23 cellular contexts compared by ENCODE assay signal in the genomic region with DNA sequence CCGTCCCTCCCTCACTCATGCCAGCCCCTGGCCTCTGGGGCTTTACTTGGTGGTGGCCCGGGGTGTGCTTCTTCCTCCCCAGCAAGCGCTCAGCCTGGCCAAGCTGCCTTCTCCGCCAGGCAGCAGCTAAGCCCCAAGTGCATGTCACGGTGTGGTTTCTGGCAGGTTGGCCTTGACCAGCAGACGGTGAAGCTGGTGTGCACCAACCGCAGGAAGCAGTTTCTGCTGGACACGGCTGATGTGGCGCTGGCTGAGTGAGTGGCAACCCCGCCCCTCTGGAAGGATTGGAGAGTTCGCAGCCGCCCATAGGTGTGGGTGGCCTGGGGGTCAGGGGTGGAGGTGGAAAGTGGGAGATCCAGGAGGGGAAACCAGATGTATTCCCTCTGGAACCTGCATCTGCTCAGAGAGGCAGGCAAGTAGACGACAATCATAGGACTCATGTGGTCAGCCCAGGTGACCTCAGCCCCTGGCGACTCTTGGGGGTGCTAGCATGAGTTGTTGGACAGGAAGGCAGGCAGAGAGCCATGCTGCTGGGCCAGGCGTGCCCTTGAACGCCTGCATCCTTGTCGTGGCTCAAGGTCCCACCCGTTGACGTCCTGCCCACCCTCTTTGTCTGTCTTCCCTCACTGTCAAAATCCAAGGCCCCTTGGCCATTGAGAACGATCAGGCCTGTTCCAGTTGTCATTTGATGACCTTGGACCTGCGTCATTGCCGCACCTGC. TPM values are rescaled to one million over a fixed set of nuclear protein-coding genes. Genes with fewer than 3 reads are reported as not detected.
DNase-seq lines count a peak whose midpoint lies in the region; ATAC-seq, FAIRE-seq and TF ChIP-seq lines count a peak whose summit lies in the region.
"Had no signal": no experiment of that assay in that cellular context is flagged by ENCODE, and none has a peak within 500 bp of the region (broad histone marks: within the 10 kb centered on the region; RNA-seq: fewer than 3 reads in every experiment).

No MANE protein-coding gene starts in this region.

- no peak for TF ChIP-seq EP300 in sigmoid colon (IDR thresholded peaks at IDR 0.05)

- H3K79me2 ChIP-seq in osteoblast (ENCODE audit: insufficient read depth, low read length) = no peaks in the 10 kb centered on the region

- H3K36me3 ChIP-seq in left ventricle myocardium inferior = peaks cover 92% of the 10 kb centered on the region
- peaks cover 41% of the 10 kb centered on the region for H3K36me3 ChIP-seq in bronchial epithelial cell (ENCODE audit: control insufficient read depth, insufficient read depth, low read length)
- H3K36me3 ChIP-seq in osteoblast (ENCODE audit: insufficient read depth, low read length) = peaks cover 66% of the 10 kb centered on the region
- H3K36me3 ChIP-seq in sigmoid colon = peaks cover 58 to 96% (median 85%) of the 10 kb centered on the region in 4 donors
- H3K36me3 ChIP-seq in uterus = no peaks in the 10 kb centered on the region

- H3K27me3 ChIP-seq in left ventricle myocardium inferior (ENCODE audit: low read depth) (no peaks in the 10 kb centered on the region), bronchial epithelial cell (ENCODE audit: control insufficient read depth, insufficient read depth, low read length) (no peaks in the 10 kb centered on the region), osteoblast (ENCODE audit: insufficient read depth, low read length) (no peaks in the 10 kb centered on the region), sigmoid colon (no peaks in the 10 kb centered on the region), uterus (no peaks in the 10 kb centered on the region)
- H3K27me3 ChIP-seq: MG63 had no signal

- H3K9me3 ChIP-seq in left ventricle myocardium inferior (replicated peaks) = no peaks in the 10 kb centered on the region
- no peaks in the 10 kb centered on the region for H3K9me3 ChIP-seq in osteoblast (ENCODE audit: low read depth, low read length)
- no peaks in the 10 kb centered on the region for H3K9me3 ChIP-seq in sigmoid colon
- H3K9me3 ChIP-seq in uterus = no peaks in the 10 kb centered on the region
- H3K9me3 ChIP-seq: MG63, SK-N-SH had no signal

- intact Hi-C loops in left ventricle myocardium inferior (cut with micrococcal nuclease) = no loop called here
- intact Hi-C loops in left ventricle myocardium superior (cut with micrococcal nuclease) = no loop called here
- intact Hi-C loops in sigmoid colon (cut with DNase I) = no loop called here
- intact Hi-C loops in uterus (cut with DNase I; ENCODE audit: low total_unique reads) = no loop called here

- H3K4me1 ChIP-seq in left ventricle myocardium inferior (peaks cover 28% of the 10 kb centered on the region), osteoblast (ENCODE audit: insufficient read depth, low read length) (no peaks in the 10 kb centered on the region), sigmoid colon (no peaks in the 10 kb centered on the region), uterus (no peaks in the 10 kb centered on the region)

- no peak overlapping the region for H2AFZ ChIP-seq in osteoblast (ENCODE audit: low read length)

- FAIRE-seq in bronchial epithelial cell (lab: Jason Lieb, UNC) = peak; percentile 32
- FAIRE-seq: A204.1, GM12891 had no signal

- ATAC-seq in left ventricle myocardium superior = no peak

- H4K20me1 ChIP-seq in osteoblast (ENCODE audit: insufficient read depth, low read length) = no peaks in the 10 kb centered on the region

- H3K27ac ChIP-seq in left ventricle myocardium inferior (replicated peaks) (peak overlapping the region; percentile 32), osteoblast (ENCODE audit: low read depth, low read length) (no peak overlapping the region), sigmoid colon (no peak overlapping the region), uterus (no peak overlapping the region)

- TF ChIP-seq POLR2A in sigmoid colon (IDR thresholded peaks at IDR 0.05) = no peak
- TF ChIP-seq POLR2A in uterus (IDR thresholded peaks at IDR 0.05) = no peak

- DNase-seq in left ventricle myocardium inferior (no peak), left ventricle myocardium superior (no peak), bronchial epithelial cell (ENCODE audit: low read depth) (no peak), osteoblast (ENCODE audit: insufficient read length, low spot score, missing footprints) (peak; percentile 72), OCI-M1 (lab: John Stamatoyannopoulos, UW) (no peak), sigmoid colon (no peak), uterus (no peak)
- DNase-seq in activated effector memory CD4-positive, alpha-beta T cell treated with anti-CD3 and anti-CD28 coated beads, Interleukin-2, amount 50 U/mL, for 16 hours = no peak
- DNase-seq: DMS 273 treated with DMSO at 0.1 percent for 48 hours, DMS79 treated with DMSO at 0.1 percent for 48 hours, H9, HFFc6, MG63, NCI-H1417, NCI-H187, NCI-H446 treated with DMSO at 0.1 percent for 48 hours, NCI-H526 treated with DMSO at 0.1 percent for 48 hours, SHP77 treated with DMSO at 0.1 percent for 48 hours, SK-N-SH had no signal

- TF ChIP-seq CTCF in left ventricle myocardium inferior (IDR thresholded peaks at IDR 0.05; ENCODE audit: borderline replicate concordance) = no peak
- no peak for TF ChIP-seq CTCF in bronchial epithelial cell (IDR thresholded peaks at IDR 0.05; ENCODE audit: insufficient read depth, low read length, severe bottlenecking)
- TF ChIP-seq CTCF in osteoblast (IDR thresholded peaks at IDR 0.05; ENCODE audit: extremely low read depth, low read depth, low read length) = no peak
- no peak for TF ChIP-seq CTCF in sigmoid colon (IDR thresholded peaks at IDR 0.05)
- TF ChIP-seq CTCF in uterus (IDR thresholded peaks at IDR 0.05) = no peak

- H3K4me3 ChIP-seq in left ventricle myocardium inferior (no peak overlapping the region), bronchial epithelial cell (ENCODE audit: low read depth, low read length) (no peak overlapping the region), osteoblast (ENCODE audit: insufficient read depth, low read length) (no peak overlapping the region), sigmoid colon (no peak overlapping the region), uterus (no peak overlapping the region)
- H3K4me3 ChIP-seq: MG63 had no signal

- WGBS in sigmoid colon, 2 donors = 89 to 96% methylated on average over 22 of the region's 22 CpGs

- H3K4me2 ChIP-seq in osteoblast (ENCODE audit: insufficient read depth, low read length) = no peak overlapping the region
- H3K4me2 ChIP-seq: SK-N-SH had no signal

RNA-seq across cellular contexts. Expression of a gene that starts 7.0 kb away (rescaled TPM):
- total RNA-seq in left ventricle myocardium inferior (34.0 TPM), left ventricle myocardium superior (52.8 TPM), bronchial epithelial cell (under 0.01 and 0.38 TPM in 2 replicates), osteoblast (1.4 and 1.5 TPM in 2 replicates), sigmoid colon (1 to 10 TPM in 3 of 4 donors, under 1 TPM in 1; 0.36 to 1.8 (median 1.6) TPM), uterus (1 to 10 TPM in 2 of 4 donors, under 1 TPM in 1, not detected in 1; 0.29 to 2.1 (median 1.6) TPM)
- 10 to 100 TPM in 2 of 3 donors, 1 to 10 TPM in 1; 3.0 to 16.0 (median 12.1) TPM for polyA plus RNA-seq in sigmoid colon

RNA-seq across cellular contexts. Expression of a gene that starts 13.2 kb away (rescaled TPM):
- total RNA-seq in left ventricle myocardium inferior = not detected
- not detected for total RNA-seq in left ventricle myocardium superior
- not detected in 2 replicates for total RNA-seq in bronchial epithelial cell
- not detected in 2 replicates for total RNA-seq in osteoblast
- total RNA-seq in sigmoid colon = under 1 TPM in 1 of 4 donors, not detected in 3; 0.55 TPM
- polyA plus RNA-seq in sigmoid colon = 10 to 100 TPM in 2 of 3 donors, 1 to 10 TPM in 1; 4.8 to 19.3 (median 17.3) TPM
- total RNA-seq in uterus = not detected
- total RNA-seq: HFFc6, RPMI7951 had no signal
- polyA plus RNA-seq: CD14-positive monocyte, SK-N-SH had no signal

RNA-seq across cellular contexts. Expression of a gene that starts 29.5 kb away (rescaled TPM):
- total RNA-seq in left ventricle myocardium inferior = 89.1 TPM
- total RNA-seq in left ventricle myocardium superior = 100 TPM
- 60.9 and 72.4 TPM in 2 replicates for total RNA-seq in bronchial epithelial cell
- total RNA-seq in osteoblast = 108 and 121 TPM in 2 replicates
- 10 to 100 TPM; 28.1 to 53.2 (median 49.8) TPM for total RNA-seq in sigmoid colon
- polyA plus RNA-seq in sigmoid colon = 100 to 1,000 TPM; 107 to 227 (median 175) TPM
- total RNA-seq in uterus = 10 to 100 TPM; 12.9 to 96.9 (median 74.3) TPM
- polyA plus RNA-seq: CD14-positive monocyte had no signal

RNA-seq across cellular contexts. Expression of a gene that starts 45.0 kb away (rescaled TPM):
- total RNA-seq in left ventricle myocardium inferior (90.3 TPM), left ventricle myocardium superior (95.2 TPM), bronchial epithelial cell (52.0 and 60.6 TPM in 2 replicates), osteoblast (123 and 132 TPM in 2 replicates), sigmoid colon (10 to 100 TPM; 28.6 to 49.6 (median 33.9) TPM), uterus (10 to 100 TPM; 21.3 to 70.2 (median 30.7) TPM)
- polyA plus RNA-seq in sigmoid colon = 10 to 100 TPM; 19.8 to 34.4 (median 20.8) TPM

Comparison
In these comparisons a context has a peak if more than half of its experiments do, and no peak if none do; other contexts are left out.
1. RNA of a gene that starts 7.0 kb away (total RNA-seq): 52.8 TPM in left ventricle myocardium superior (single experiment) and 34.0 TPM in left ventricle myocardium inferior (single experiment); 0.36 to 1.8 TPM in sigmoid colon, 0.29 to 2.1 TPM in uterus, 1.4 to 1.5 TPM in osteoblast and under 0.01 to 0.38 TPM in bronchial epithelial cell; every median in the first group is over 10 times any median in the second.